Comparison of ENCODE assay signal across 1 cellular context in genomic region chr11:38411149-38411548, GRCh38.
A peak's percentile ranks its signal among the peaks of the same experiment; 100 is the strongest.
TF ChIP-seq lines count a peak whose summit lies in the region.

No MANE protein-coding gene starts in this region.

TF ChIP-seq in K562, 482 proteins besides CTCF, POLR2A, EP300 and RAD21 (continued from another document):
- no peak for TF ChIP-seq CHD7 (IDR thresholded peaks at IDR 0.05; ENCODE audit: low read depth, low read length)
- TF ChIP-seq ZNF124 (CRISPR knock-in tag; IDR thresholded peaks at IDR 0.05), result no peak
- TF ChIP-seq ZNF146 (CRISPR knock-in tag; IDR thresholded peaks at IDR 0.05; ENCODE audit: unreplicated experiment), result no peak
- peak in 1 of 3 experiments; percentile 26 for TF ChIP-seq YY1 (IDR thresholded peaks at IDR 0.05; ENCODE audit: borderline replicate concordance in 1 of 3, control insufficient read depth in 1 of 3, extremely low read depth in 1 of 3, insufficient read depth in 3 of 3, insufficient read length in 1 of 3, insufficient replicate concordance in 2 of 3, low read depth in 1 of 3, low read length in 2 of 3)
- no peak for TF ChIP-seq ELK1 (CRISPR knock-in tag; IDR thresholded peaks at IDR 0.05)
- no peak for TF ChIP-seq GATA2 (CRISPR knock-in tag; IDR thresholded peaks at IDR 0.05)
- no peak for TF ChIP-seq THAP7 (CRISPR knock-in tag; IDR thresholded peaks at IDR 0.05)
- peak; percentile 8; the same call in 1 of the 2 replicates for TF ChIP-seq CBFA2T3 (IDR thresholded peaks at IDR 0.05)
- TF ChIP-seq TRIM24 (IDR thresholded peaks at IDR 0.05), result no peak
- no peak for TF ChIP-seq SMARCE1 (IDR thresholded peaks at IDR 0.05)
- TF ChIP-seq NR2C2 (CRISPR knock-in tag; IDR thresholded peaks at IDR 0.05), result no peak
- TF ChIP-seq NR2C2 (tag; IDR thresholded peaks at IDR 0.05), result 0 out of 2 replicates have a peak, but pooled peaks have one; percentile 18
- TF ChIP-seq NR2C1 (IDR thresholded peaks at IDR 0.05), result no peak
- no peak for TF ChIP-seq NR2C1 (tag; IDR thresholded peaks at IDR 0.05)
- no peak for TF ChIP-seq BRCA1 (IDR thresholded peaks at IDR 0.05)
- no peak for TF ChIP-seq BRCA1 (CRISPR knock-in tag; IDR thresholded peaks at IDR 0.05)
- TF ChIP-seq FOXA3 (CRISPR knock-in tag; conservative IDR thresholded peaks at IDR 0.05 in 1 of 2, IDR thresholded peaks at IDR 0.05 in 1 of 2), result no peak
- no peak for TF ChIP-seq RNF219 (CRISPR knock-in tag; IDR thresholded peaks at IDR 0.05)
